ENCODE assay signal across 21 cellular contexts in genomic region chr12:8566525-8566924, GRCh38. TPM values are rescaled to one million over a fixed set of nuclear protein-coding genes. Genes with fewer than 3 reads are reported as not detected.
DNase-seq lines count a peak whose midpoint lies in the region; ATAC-seq, FAIRE-seq and TF ChIP-seq lines count a peak whose summit lies in the region.
"Had no signal": no experiment of that assay in that cellular context is flagged by ENCODE, and none has a peak within 500 bp of the region (broad histone marks: within the 10 kb centered on the region; RNA-seq: fewer than 3 reads in every experiment).

No MANE protein-coding gene starts in this region.

- H3K36me3 ChIP-seq in bronchial epithelial cell (ENCODE audit: control insufficient read depth, insufficient read depth, low read length) (no peaks in the 10 kb centered on the region), lower lobe of right lung (no peaks in the 10 kb centered on the region)

- H3K4me1 ChIP-seq in lower lobe of right lung: peaks cover 10% of the 10 kb centered on the region

- peak; percentile 90 for FAIRE-seq in bronchial epithelial cell (lab: Jason Lieb, UNC)
- FAIRE-seq: GM12891, GM18507, HepG2 had no signal

- peak in 1 of 2 donors; percentile 28 for ATAC-seq in lower lobe of right lung
- ATAC-seq in HG02763 (IDR thresholded peaks at IDR 0.05; ENCODE audit: unreplicated experiment): no peak
- ATAC-seq in GM18502 (IDR thresholded peaks at IDR 0.05; ENCODE audit: poor library complexity, unreplicated experiment): no peak
- ATAC-seq: HepG2 had no signal

- intact Hi-C loops in CD14-positive monocyte (cut with micrococcal nuclease): no loop called here
- intact Hi-C loops in lower lobe of right lung (cut with DNase I): no loop called here

- in situ Hi-C loops in ACHN (cut with HindIII; ENCODE audit: low pct_ligation_motif_present, low pct_unique_long_range_greater_than_20kb, low sequenced_read_pairs): no loop called here

- H3K36me3 Mint-ChIP-seq in CD14-positive monocyte: peaks cover 0 to 2% of the 10 kb centered on the region in 2 donors
- H3K36me3 Mint-ChIP-seq in type B pancreatic cell: no peaks in the 10 kb centered on the region

- H3K27me3 Mint-ChIP-seq in CD14-positive monocyte (ENCODE audit: low read depth in 3 of 3) (no peaks in the 10 kb centered on the region), type B pancreatic cell (peaks cover 17% of the 10 kb centered on the region)

- peaks cover 2% of the 10 kb centered on the region for H3K9me3 ChIP-seq in lower lobe of right lung

- H3K4me3 Mint-ChIP-seq in CD14-positive monocyte (peak overlapping the region; percentile 35 to 82), type B pancreatic cell (no peak overlapping the region)

- no peak for TF ChIP-seq CTCF in CD14-positive monocyte (IDR thresholded peaks at IDR 0.05)
- no peak for TF ChIP-seq CTCF in bronchial epithelial cell (IDR thresholded peaks at IDR 0.05; ENCODE audit: insufficient read depth, low read length, severe bottlenecking)
- no peak for TF ChIP-seq CTCF in lower lobe of right lung (IDR thresholded peaks at IDR 0.05)
- TF ChIP-seq CTCF in type B pancreatic cell (conservative IDR thresholded peaks at IDR 0.05): no peak

- DNase-seq in ACHN (peak; percentile 11), CD14-positive monocyte (ENCODE audit: low spot score) (no peak), bronchial epithelial cell (ENCODE audit: low read depth) (no peak), lower lobe of right lung (no peak), type B pancreatic cell (ENCODE audit: extremely low spot score, unreplicated experiment) (no peak)
- DNase-seq: GOT3, NCI-H1048, NCI-H146, NCI-H2081, NCI-H446 treated with DMSO at 0.1 percent for 48 hours, NCI-H774, SHP77 had no signal

- H3K4me3 ChIP-seq in bronchial epithelial cell (ENCODE audit: low read depth, low read length): no peak overlapping the region
- no peak overlapping the region for H3K4me3 ChIP-seq in lower lobe of right lung
- H3K4me3 ChIP-seq: SK-N-MC had no signal

- H3K27ac ChIP-seq in lower lobe of right lung: peak overlapping the region; percentile 60
- H3K27ac ChIP-seq: C4-2B, SK-N-MC had no signal

- H3K4me1 Mint-ChIP-seq in CD14-positive monocyte (peaks cover 40% of the 10 kb centered on the region), type B pancreatic cell (ENCODE audit: unreplicated experiment) (no peaks in the 10 kb centered on the region)

- H3K9me3 Mint-ChIP-seq in CD14-positive monocyte: peaks cover 6 to 22% (median 10%) of the 10 kb centered on the region in 7 donors
- peaks cover 5% of the 10 kb centered on the region for H3K9me3 Mint-ChIP-seq in type B pancreatic cell

- peak overlapping the region; percentile 88 to 99 (median 98) for H3K27ac Mint-ChIP-seq in CD14-positive monocyte
- H3K27ac Mint-ChIP-seq in type B pancreatic cell: no peak overlapping the region

- H3K27me3 ChIP-seq in bronchial epithelial cell (ENCODE audit: control insufficient read depth, insufficient read depth, low read length): no peaks in the 10 kb centered on the region
- no peaks in the 10 kb centered on the region for H3K27me3 ChIP-seq in lower lobe of right lung (ENCODE audit: low read depth)

RNA-seq across cellular contexts. Expression of gene CLEC4E, which starts 25.8 kb away (rescaled TPM):
- 100 to 1,000 TPM; 126 to 218 TPM for polyA plus RNA-seq in CD14-positive monocyte
- total RNA-seq in bronchial epithelial cell (not detected in 2 replicates), lower lobe of right lung (21.5 TPM), type B pancreatic cell (ENCODE audit: low replicate concordance) (not detected in 2 replicates)
- total RNA-seq: HepG2, M059J, RPMI7951 had no signal
- polyA plus RNA-seq: HepG2 had no signal

RNA-seq across cellular contexts. Expression of gene AICDA, which starts 46.1 kb away (rescaled TPM):
- polyA plus RNA-seq in CD14-positive monocyte: under 1 TPM in 1 of 2 donors, not detected in 1; 0.15 TPM
- not detected in 2 replicates for total RNA-seq in bronchial epithelial cell
- 0.77 TPM for total RNA-seq in lower lobe of right lung
- 0.21 TPM in 1 of 2 replicates, not detected in the other for total RNA-seq in type B pancreatic cell (ENCODE audit: low replicate concordance)
- total RNA-seq: HepG2, M059J, RPMI7951 had no signal
- polyA plus RNA-seq: HepG2 had no signal

RNA-seq across cellular contexts. Expression of gene CLEC4D, which starts 53.2 kb away (rescaled TPM):
- polyA plus RNA-seq in CD14-positive monocyte: 10 to 100 TPM; 35.4 to 56.2 TPM
- total RNA-seq in bronchial epithelial cell (not detected in 2 replicates), lower lobe of right lung (1.4 TPM), type B pancreatic cell (ENCODE audit: low replicate concordance) (not detected in 2 replicates)
- total RNA-seq: HepG2, M059J, RPMI7951 had no signal
- polyA plus RNA-seq: HepG2 had no signal

Comparison
In these comparisons a context has a peak if more than half of its experiments do, and no peak if none do; other contexts are left out.
1. RNA of gene CLEC4E, which starts 25.8 kb away (total RNA-seq): 21.5 TPM in lower lobe of right lung (single experiment); not detected in bronchial epithelial cell and not detected in type B pancreatic cell; every median in the first group is over 10 times any median in the second.